ENCODE assay signal across 14 cellular contexts in the genomic region with DNA sequence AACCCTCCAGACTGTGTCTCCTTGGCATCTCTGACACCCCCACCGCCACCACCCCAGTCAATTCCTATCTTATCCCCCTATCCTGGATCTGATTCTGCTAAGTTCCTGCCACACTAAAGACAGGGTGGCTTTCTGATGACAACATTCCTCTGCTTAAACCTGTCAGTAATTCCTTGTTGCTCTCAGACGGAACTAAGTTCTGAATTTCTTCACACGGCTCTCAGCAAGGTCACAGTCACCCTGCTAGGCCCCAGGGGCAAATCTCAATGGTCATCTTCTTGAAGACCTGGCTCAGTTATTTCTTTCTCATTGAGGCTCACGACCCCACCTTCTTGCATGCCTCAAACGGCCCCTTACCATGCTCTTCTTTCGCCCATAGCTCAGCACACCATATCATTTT. TPM values are rescaled to one million over a fixed set of nuclear protein-coding genes. Genes with fewer than 3 reads are reported as not detected.
A peak's percentile ranks its signal among the peaks of the same experiment; 100 is the strongest.
DNase-seq lines count a peak whose midpoint lies in the region; TF ChIP-seq lines count a peak whose summit lies in the region.
"Had no signal": no experiment of that assay in that cellular context is flagged by ENCODE, and none has a peak within 500 bp of the region (broad histone marks: within the 10 kb centered on the region; RNA-seq: fewer than 3 reads in every experiment).

No MANE protein-coding gene starts in this region.

- peak overlapping the region; percentile 79 for H3K27ac Mint-ChIP-seq in dendritic cell treated with granulocyte-macrophage colony-stimulating factor and Interleukin-4, amounts not matched to agents 40 ng/mL and 50 ng/mL, for 4 days

- no peaks in the 10 kb centered on the region for H3K27me3 ChIP-seq in PC-9 (ENCODE audit: insufficient read depth, low read depth)
- H3K27me3 ChIP-seq in trophoblast cell (ENCODE audit: insufficient read depth, low read length), result no peaks in the 10 kb centered on the region
- no peaks in the 10 kb centered on the region for H3K27me3 ChIP-seq in esophagus squamous epithelium

- peaks cover 13% of the 10 kb centered on the region for H3K27me3 Mint-ChIP-seq in dendritic cell treated with granulocyte-macrophage colony-stimulating factor and Interleukin-4, amounts not matched to agents 40 ng/mL and 50 ng/mL, for 4 days

- no peak overlapping the region for H4K12ac ChIP-seq in trophoblast cell (ENCODE audit: low read depth, low read length)

- H3K23ac ChIP-seq in trophoblast cell (ENCODE audit: low read length), result no peak overlapping the region

- H3K9me3 ChIP-seq in PC-9 (ENCODE audit: insufficient read depth, low read depth) (no peaks in the 10 kb centered on the region), trophoblast cell (ENCODE audit: insufficient read depth, low read depth, low read length) (peaks cover 2% of the 10 kb centered on the region), esophagus squamous epithelium (no peaks in the 10 kb centered on the region)

- H2BK5ac ChIP-seq in trophoblast cell (ENCODE audit: low read depth, low read length, poor library complexity), result peak overlapping the region; percentile 18

- no peaks in the 10 kb centered on the region for H3K9me2 ChIP-seq in PC-9 (ENCODE audit: insufficient read depth)

- intact Hi-C loops in PC-9 (cut with micrococcal nuclease; ENCODE audit: unreplicated experiment), result loop anchor here (1.0 to 5.0 kb wide), 2 partner anchors 49 to 71 kb away; no protein-coding TSS in a partner anchor
- intact Hi-C loops in dendritic cell treated with granulocyte-macrophage colony-stimulating factor and Interleukin-4, amounts not matched to agents 40 ng/mL and 50 ng/mL, for 4 days (cut with micrococcal nuclease), result loop anchor here (10.0 kb wide), 1 partner anchor 62 kb away; no protein-coding TSS in a partner anchor
- intact Hi-C loops in esophagus squamous epithelium (cut with DNase I), result no loop called here

- H3K36me3 ChIP-seq in PC-9 (ENCODE audit: low read depth), result no peaks in the 10 kb centered on the region
- no peaks in the 10 kb centered on the region for H3K36me3 ChIP-seq in trophoblast cell (ENCODE audit: control insufficient read depth in 1 of 2, insufficient read depth in 2 of 2, low read length in 2 of 2)
- H3K36me3 ChIP-seq in esophagus squamous epithelium, result no peaks in the 10 kb centered on the region

- H2BK12ac ChIP-seq in trophoblast cell (ENCODE audit: low read length), result peak overlapping the region; percentile 16

- BruUV-seq in PC-9 (replicated peaks; lab: Mats Ljungman, UMichigan), result no TSS peak

- H4K91ac ChIP-seq in trophoblast cell (ENCODE audit: low read depth, low read length), result peak overlapping the region; percentile 37

- H3K27ac ChIP-seq in PC-9 (peak overlapping the region; percentile 72), trophoblast cell (ENCODE audit: low read depth, low read length) (peak overlapping the region; percentile 86), esophagus squamous epithelium (peak overlapping the region in 2 of 4 donors; percentile 65 to 81)
- H3K27ac ChIP-seq: SK-N-MC had no signal

- TF ChIP-seq CTCF in PC-9 (conservative IDR thresholded peaks at IDR 0.05) (no peak), esophagus squamous epithelium (IDR thresholded peaks at IDR 0.05) (no peak)

- peak overlapping the region; percentile 52 for H3K4ac ChIP-seq in trophoblast cell (ENCODE audit: low read depth, low read length)

- CTCF ChIA-PET in PC-9 (lab: Charles Lee), result no interaction called here

- H3F3A ChIP-seq in PC-9 (ENCODE audit: insufficient read depth, low read depth), result peaks cover 49% of the 10 kb centered on the region

- POLR2A ChIA-PET in PC-9 (lab: Charles Lee; ENCODE audit: unreplicated experiment), result interaction anchor here (0.5 kb wide), 1 partner anchor 957 kb away, joined by 5 read pairs; no protein-coding TSS in a partner anchor

- H3K18ac ChIP-seq in trophoblast cell (ENCODE audit: low read length), result peak overlapping the region; percentile 2

- H3K4me1 ChIP-seq in PC-9 (replicated peaks; ENCODE audit: insufficient read depth) (peaks cover 63% of the 10 kb centered on the region), trophoblast cell (ENCODE audit: control insufficient read depth in 1 of 2, insufficient read depth in 2 of 2, low read length in 2 of 2) (peaks cover 24 to 35% of the 10 kb centered on the region in 2 experiments), esophagus squamous epithelium (peaks cover 9 to 64% (median 23%) of the 10 kb centered on the region in 3 donors)

- no peak overlapping the region for H2AFZ ChIP-seq in PC-9
- H2AFZ ChIP-seq in trophoblast cell (ENCODE audit: insufficient read depth, low read length, poor library complexity), result no peak overlapping the region

- H3K79me2 ChIP-seq in PC-9 (ENCODE audit: low read depth), result no peaks in the 10 kb centered on the region
- no peaks in the 10 kb centered on the region for H3K79me2 ChIP-seq in trophoblast cell (ENCODE audit: control insufficient read depth, insufficient read depth, low read length, poor library complexity)

- H4K20me1 ChIP-seq in PC-9 (ENCODE audit: insufficient read depth), result no peaks in the 10 kb centered on the region

- no peak for TF ChIP-seq POLR2A in esophagus squamous epithelium (IDR thresholded peaks at IDR 0.05)

- no peak overlapping the region for H3K4me3 Mint-ChIP-seq in dendritic cell treated with granulocyte-macrophage colony-stimulating factor and Interleukin-4, amounts not matched to agents 40 ng/mL and 50 ng/mL, for 4 days
- H3K4me3 Mint-ChIP-seq: neural crest cell had no signal

- peak overlapping the region; percentile 6 for H3K14ac ChIP-seq in trophoblast cell (ENCODE audit: low read length)

- no peaks in the 10 kb centered on the region for H3K9me3 Mint-ChIP-seq in dendritic cell treated with granulocyte-macrophage colony-stimulating factor and Interleukin-4, amounts not matched to agents 40 ng/mL and 50 ng/mL, for 4 days
- H3K9me3 Mint-ChIP-seq: neural crest cell had no signal

- H3K4me3 ChIP-seq in PC-9, result no peak overlapping the region
- H3K4me3 ChIP-seq in trophoblast cell (ENCODE audit: low read depth, low read length), result no peak overlapping the region
- H3K4me3 ChIP-seq in esophagus squamous epithelium, result no peak overlapping the region
- H3K4me3 ChIP-seq: SK-N-MC had no signal

- H3K4me2 ChIP-seq in PC-9 (peak overlapping the region; percentile 72), trophoblast cell (ENCODE audit: low read length) (no peak overlapping the region)

- H3K9ac ChIP-seq in trophoblast cell (ENCODE audit: low read length), result no peak overlapping the region

- no CpG with 5 or more reads among the region's 6 CpGs for WGBS in trophoblast cell (ENCODE audit: extremely low coverage, insufficient coverage, insufficient read length)
- WGBS in esophagus squamous epithelium, 2 donors, result 82 to 94% methylated on average over 6 of the region's 6 CpGs

- no peak overlapping the region for H2AK5ac ChIP-seq in trophoblast cell (ENCODE audit: low read length)

- H4K8ac ChIP-seq in trophoblast cell (ENCODE audit: low read depth, low read length), result peak overlapping the region; percentile 10

- H3K4me1 Mint-ChIP-seq in dendritic cell treated with granulocyte-macrophage colony-stimulating factor and Interleukin-4, amounts not matched to agents 40 ng/mL and 50 ng/mL, for 4 days (ENCODE audit: low read depth), result peaks cover 86% of the 10 kb centered on the region

- peaks cover 15% of the 10 kb centered on the region for H3K36me3 Mint-ChIP-seq in dendritic cell treated with granulocyte-macrophage colony-stimulating factor and Interleukin-4, amounts not matched to agents 40 ng/mL and 50 ng/mL, for 4 days (ENCODE audit: low read depth)

- DNase-seq in CD1c-positive myeloid dendritic cell (ENCODE audit: extremely low spot score), result peak; percentile 80
- DNase-seq in PC-9, result peak in 1 of 2 experiments; percentile 82
- DNase-seq in trophoblast cell, result peak; percentile 24 to 57
- DNase-seq in esophagus squamous epithelium (lab: John Stamatoyannopoulos, UW), result no peak
- DNase-seq in DMS 273 (lab: John Stamatoyannopoulos, UW; ENCODE audit: unreplicated experiment), result no peak
- no peak for DNase-seq in DMS53 treated with DMSO at 0.1 percent for 48 hours (lab: John Stamatoyannopoulos, UW; ENCODE audit: unreplicated experiment)
- DNase-seq in AML-193 (lab: John Stamatoyannopoulos, UW), result no peak
- DNase-seq: COR-L47; MM.1S; stimulated activated CD4-positive, alpha-beta T cell treated with anti-CD3 and anti-CD28 coated beads, Interleukin-1b, Interleukin-23, amount 100 ng/mL, for 48 hours had no signal

- H3K79me1 ChIP-seq in trophoblast cell (ENCODE audit: low read length), result peaks cover 32% of the 10 kb centered on the region

- H2BK120ac ChIP-seq in trophoblast cell (ENCODE audit: insufficient read depth, low read length, poor library complexity), result peak overlapping the region; percentile 83

RNA-seq across cellular contexts. Expression of a gene that starts 7.6 kb away (rescaled TPM):
- total RNA-seq in PC-9 (2021) (not detected in 2 replicates), esophagus squamous epithelium (10 to 100 TPM in 2 of 4 donors, 1 to 10 TPM in 2; 4.7 to 21.5 (median 12.7) TPM)
- polyA plus RNA-seq in trophoblast cell (2013), result 3.3 and 3.5 TPM in 2 replicates
- total RNA-seq: NCI-H460, neural crest cell had no signal

Comparison
In these comparisons a context has a peak if more than half of its experiments do, and no peak if none do; other contexts are left out.
1. DNase-seq: peak in CD1c-positive myeloid dendritic cell (single experiment) and trophoblast cell (2 of 2); none in esophagus squamous epithelium (single experiment), DMS 273 (single experiment), DMS53 treated with DMSO at 0.1 percent for 48 hours (single experiment) and AML-193 (0 of 2).